In genomic region chr5:93572773-93573626, GRCh38 we compare ENCODE assay signal across 10 cellular contexts. TPM values are rescaled to one million over a fixed set of nuclear protein-coding genes. Genes with fewer than 3 reads are reported as not detected.
A peak's percentile ranks its signal among the peaks of the same experiment; 100 is the strongest.
DNase-seq lines count a peak whose midpoint lies in the region; ATAC-seq and TF ChIP-seq lines count a peak whose summit lies in the region.
"Had no signal": no experiment of that assay in that cellular context is flagged by ENCODE, and none has a peak within 500 bp of the region (broad histone marks: within the 10 kb centered on the region; RNA-seq: fewer than 3 reads in every experiment).

No MANE protein-coding gene starts in this region.

- H3K4ac ChIP-seq in IMR-90 (ENCODE audit: low read depth, low read length) (peak overlapping the region; percentile 56), mesenchymal stem cell (ENCODE audit: low read depth in 1 of 2, low read length in 2 of 2) (peak overlapping the region; percentile 5 to 73)

- no peak overlapping the region for H3K56ac ChIP-seq in IMR-90 (ENCODE audit: extremely low read depth, insufficient read depth, low read length)

- H3K27me3 ChIP-seq in AG04450 (ENCODE audit: control insufficient read depth, insufficient read depth, low read length) (no peaks in the 10 kb centered on the region), IMR-90 (ENCODE audit: control insufficient read depth, insufficient read depth, low read length) (no peaks in the 10 kb centered on the region), ectodermal cell (ENCODE audit: control insufficient read depth, insufficient read depth, low read length, poor library complexity, severe bottlenecking) (peaks cover 100% of the 10 kb centered on the region), mesenchymal stem cell (ENCODE audit: control insufficient read depth in 1 of 2, insufficient read depth in 1 of 2, low read length in 2 of 2) (peaks cover 8 to 43% of the 10 kb centered on the region in 2 experiments)

- H3K27ac ChIP-seq in AG04450 (ENCODE audit: low read depth, low read length) = peak overlapping the region; percentile 21
- peak overlapping the region; percentile 22; the same call in 1 of the 2 replicates for H3K27ac ChIP-seq in IMR-90 (ENCODE audit: insufficient read depth, low read length)
- H3K27ac ChIP-seq in ectodermal cell (ENCODE audit: insufficient read depth, low read depth, low read length, poor library complexity, severe bottlenecking) = peak overlapping the region; percentile 31
- H3K27ac ChIP-seq in mesenchymal stem cell (ENCODE audit: low read length, poor library complexity, severe bottlenecking) = no peak overlapping the region
- H3K27ac ChIP-seq: SK-N-MC had no signal

- peak overlapping the region; percentile 61 to 79 for H2BK12ac ChIP-seq in mesenchymal stem cell (ENCODE audit: low read length in 2 of 2)

- DNase-seq in AG04450 (ENCODE audit: low read depth, low spot score) = no peak
- no peak for DNase-seq in IMR-90
- DNase-seq in mesenchymal stem cell = peak; percentile 75
- DNase-seq in NCI-H526 treated with DMSO at 0.1 percent for 48 hours (lab: John Stamatoyannopoulos, UW) = no peak
- DNase-seq in stimulated activated CD8-positive, alpha-beta memory T cell treated with anti-CD3 and anti-CD28 coated beads, Interleukin-4, amount 100 ng/mL, for 48 hours = no peak
- DNase-seq: NCI-H1436 treated with DMSO at 0.1 percent for 48 hours had no signal

- H2BK5ac ChIP-seq in IMR-90 (ENCODE audit: low read depth, low read length, poor library complexity, severe bottlenecking) = no peak overlapping the region
- H2BK5ac ChIP-seq in mesenchymal stem cell (ENCODE audit: low read depth, low read length, poor library complexity, severe bottlenecking) = no peak overlapping the region

- no peaks in the 10 kb centered on the region for H4K20me1 ChIP-seq in IMR-90 (ENCODE audit: insufficient read depth, low read length)

- H3K23ac ChIP-seq in IMR-90 (ENCODE audit: low read depth, low read length) (peak overlapping the region; percentile 4; the same call in 1 of the 2 replicates), mesenchymal stem cell (ENCODE audit: low read length in 2 of 2) (peak overlapping the region in 1 of 2 experiments; percentile 16)

- dilution Hi-C loops in IMR-90 (cut with HindIII; ENCODE audit: low sequenced_read_pairs, unreplicated experiment) = no loop called here

- H3K9ac ChIP-seq in IMR-90 (ENCODE audit: low read depth, low read length) = peak overlapping the region; percentile 25
- no peak overlapping the region for H3K9ac ChIP-seq in mesenchymal stem cell (ENCODE audit: low read length)

- no peaks in the 10 kb centered on the region for H3K9me1 ChIP-seq in IMR-90 (ENCODE audit: insufficient read depth, low read length)

- H3K14ac ChIP-seq in IMR-90 (replicated peaks; ENCODE audit: low read depth, low read length) = no peak overlapping the region; the same call in 1 of the 2 replicates
- H3K14ac ChIP-seq in mesenchymal stem cell (ENCODE audit: low read length in 2 of 2) = peak overlapping the region in 1 of 2 experiments; percentile 12

- no peak overlapping the region; the same call in 1 of the 2 replicates for H3K18ac ChIP-seq in IMR-90 (ENCODE audit: low read depth, low read length)
- H3K18ac ChIP-seq in mesenchymal stem cell (ENCODE audit: low read depth in 1 of 2, low read length in 2 of 2) = peak overlapping the region; percentile 52 to 87

- intact Hi-C loops in IMR-90 (cut with micrococcal nuclease) = no loop called here

- in situ Hi-C loops in IMR-90 (cut with MboI; ENCODE audit: low sequenced_read_pairs) = loop anchor here (10.0 kb wide), 3 partner anchors 488 to 1028 kb away; no protein-coding TSS in a partner anchor

- H2AK5ac ChIP-seq in IMR-90 (ENCODE audit: low read depth, low read length) (peak overlapping the region; percentile 38), mesenchymal stem cell (ENCODE audit: low read length, severe bottlenecking) (no peak overlapping the region)

- TF ChIP-seq POLR2A in IMR-90 (IDR thresholded peaks at IDR 0.05; ENCODE audit: low read depth, low read length) = no peak

- H2AFZ ChIP-seq in IMR-90 (replicated peaks; ENCODE audit: low read length, poor library complexity) (peak overlapping the region; percentile 11), mesenchymal stem cell (ENCODE audit: low read depth, low read length) (peak overlapping the region; percentile 30)

- H2BK20ac ChIP-seq in IMR-90 (ENCODE audit: low read depth, low read length) = no peak overlapping the region

- H2BK15ac ChIP-seq in IMR-90 (ENCODE audit: low read depth, low read length) (no peak overlapping the region), mesenchymal stem cell (ENCODE audit: low read depth, poor library complexity, severe bottlenecking) (no peak overlapping the region)

- H3K9me3 ChIP-seq in AG04450 (ENCODE audit: control insufficient read depth, insufficient read depth, low read length) = peaks cover 33% of the 10 kb centered on the region
- H3K9me3 ChIP-seq in IMR-90 (ENCODE audit: control insufficient read depth, insufficient read depth, low read length) = no peaks in the 10 kb centered on the region
- H3K9me3 ChIP-seq in ectodermal cell (ENCODE audit: control insufficient read depth, low read length) = no peaks in the 10 kb centered on the region
- H3K9me3 ChIP-seq in mesenchymal stem cell (ENCODE audit: control insufficient read depth, low read length) = no peaks in the 10 kb centered on the region

- H4K5ac ChIP-seq in IMR-90 (ENCODE audit: low read depth, low read length) = peak overlapping the region; percentile 45; the same call in 1 of the 2 replicates

- peaks cover 18% of the 10 kb centered on the region for H3K4me1 ChIP-seq in IMR-90 (ENCODE audit: control insufficient read depth, insufficient read depth, low read length)
- H3K4me1 ChIP-seq in ectodermal cell (ENCODE audit: control insufficient read depth, insufficient read depth, low read length) = peaks cover 63% of the 10 kb centered on the region
- H3K4me1 ChIP-seq in mesenchymal stem cell (ENCODE audit: control insufficient read depth, insufficient read depth, low read depth, low read length) = peaks cover 21% of the 10 kb centered on the region

- no peak for TF ChIP-seq CTCF in AG04450 (IDR thresholded peaks at IDR 0.05; ENCODE audit: low read depth, low read length)
- no peak for TF ChIP-seq CTCF in IMR-90 (conservative IDR thresholded peaks at IDR 0.05; ENCODE audit: low read depth, low read length)

- H4K8ac ChIP-seq in IMR-90 (ENCODE audit: low read depth in 2 of 2, low read length in 2 of 2) (peak overlapping the region; percentile 31 to 68; a peak in 1 of 4 replicates), mesenchymal stem cell (ENCODE audit: low read length) (peak overlapping the region; percentile 93)

- H2BK120ac ChIP-seq in IMR-90 (ENCODE audit: low read depth, low read length) (peak overlapping the region; percentile 5; the same call in 1 of the 2 replicates), mesenchymal stem cell (ENCODE audit: low read depth, low read length) (peak overlapping the region; percentile 71)

- CTCF ChIA-PET in AG04450 (lab: Charles Lee) (no interaction called here), IMR-90 (lab: Yijun Ruan, JAX) (interaction anchor here (0.5 kb wide), 1 partner anchor 897 kb away, joined by 3 read pairs; no protein-coding TSS in a partner anchor)

- ATAC-seq in IMR-90 (ENCODE audit: low read depth) (no peak), HG03108 (IDR thresholded peaks at IDR 0.05; ENCODE audit: unreplicated experiment) (no peak), HG03457 (IDR thresholded peaks at IDR 0.05; ENCODE audit: unreplicated experiment) (no peak)

- no peak overlapping the region for H4K91ac ChIP-seq in IMR-90 (ENCODE audit: insufficient read depth, low read depth, low read length)
- peak overlapping the region; percentile 70 for H4K91ac ChIP-seq in mesenchymal stem cell (ENCODE audit: low read length)

- 31% methylated on average over 8 of the region's 50 CpGs; no CpG with 5 or more reads in 1 of the 2 experiments for whole genome bisulfite sequencing in IMR-90 (ENCODE audit: extremely low coverage in 2 of 2, insufficient read length in 1 of 2), 2 experiments
- WGBS in ectodermal cell, 2 experiments = 0 to 1% methylated on average over 48 to 50 of the region's 50 CpGs
- 7% methylated on average over 41 of the region's 50 CpGs for WGBS in mesenchymal stem cell

- POLR2A ChIA-PET in AG04450 (lab: Yijun Ruan, JAX) (no interaction called here), IMR-90 (lab: Charles Lee; ENCODE audit: unreplicated experiment) (no interaction called here)

- no TSS peak for BruUV-seq in IMR-90 (replicated peaks; lab: Mats Ljungman, UMichigan)

- H3K4me3 ChIP-seq in AG04450 (ENCODE audit: low read depth, low read length) = no peak overlapping the region
- peak overlapping the region; percentile 3 for H3K4me3 ChIP-seq in IMR-90 (ENCODE audit: insufficient read depth, low read depth, low read length)
- H3K4me3 ChIP-seq in ectodermal cell (ENCODE audit: insufficient read depth, low read depth, low read length) = peak overlapping the region; percentile 32
- H3K4me3 ChIP-seq in mesenchymal stem cell (ENCODE audit: insufficient read depth in 1 of 2, low read depth in 1 of 2, low read length in 2 of 2) = peak overlapping the region; percentile 48 to 63
- H3K4me3 ChIP-seq: SK-N-MC had no signal

- H3K79me1 ChIP-seq in IMR-90 (ENCODE audit: low read depth in 1 of 2, low read length in 2 of 2) (peaks cover 29 to 64% of the 10 kb centered on the region in 2 experiments), mesenchymal stem cell (replicated peaks; ENCODE audit: low read length, poor library complexity, severe bottlenecking) (peaks cover 10% of the 10 kb centered on the region)

- TF ChIP-seq RAD21 in IMR-90 (IDR thresholded peaks at IDR 0.05; ENCODE audit: low read length) = no peak

- H3K4me2 ChIP-seq in IMR-90 (ENCODE audit: low read depth, low read length) (peak overlapping the region; percentile 60), mesenchymal stem cell (ENCODE audit: low read length, poor library complexity, severe bottlenecking) (peak overlapping the region; percentile 77)

- H3K36me3 ChIP-seq in IMR-90 (ENCODE audit: control insufficient read depth, insufficient read depth, low read length) (peaks cover 26% of the 10 kb centered on the region), ectodermal cell (ENCODE audit: control insufficient read depth, insufficient read depth, low read length) (no peaks in the 10 kb centered on the region), mesenchymal stem cell (ENCODE audit: control insufficient read depth in 1 of 2, insufficient read depth in 2 of 2, low read depth in 1 of 2, low read length in 2 of 2) (no peaks in the 10 kb centered on the region)

- no peak overlapping the region for H2AK9ac ChIP-seq in IMR-90 (replicated peaks; ENCODE audit: low read depth, low read length, poor library complexity)

RNA-seq across cellular contexts. Expression of gene NR2F1-AS1, which starts 8.0 kb away (rescaled TPM):
- 25.5 and 29.9 TPM in 2 replicates for polyA plus RNA-seq in AG04450 (2011; rRNA removed)
- polyA minus RNA-seq in AG04450 (2011; rRNA and poly(A)+ RNA removed) = 17.1 and 19.4 TPM in 2 replicates
- 12.5 and 17.8 TPM in 2 replicates for total RNA-seq in IMR-90 (2012; rRNA removed)
- 12.1 and 12.8 TPM in 2 replicates for polyA plus RNA-seq in IMR-90 (2012; rRNA removed)
- 3.6 and 4.5 TPM in 2 replicates for polyA plus RNA-seq in IMR-90 (2012; cell fraction: cytosol; rRNA removed)
- 7.6 and 30.6 TPM in 2 replicates for polyA plus RNA-seq in IMR-90 (2012; cell fraction: nucleus; rRNA removed; ENCODE audit: low replicate concordance)
- 17.0 TPM for polyA plus RNA-seq in ectodermal cell (2013, experiment 1 of 4)
- 18.7 TPM for polyA plus RNA-seq in ectodermal cell (2013, experiment 2 of 4)
- 13.3 TPM for polyA plus RNA-seq in ectodermal cell (2013, experiment 3 of 4)
- polyA plus RNA-seq in ectodermal cell (2013, experiment 4 of 4) = 19.5 TPM
- 49.8 TPM for polyA plus RNA-seq in mesenchymal stem cell (2013, experiment 1 of 2)
- polyA plus RNA-seq in mesenchymal stem cell (2013, experiment 2 of 2) = 50.1 TPM

RNA-seq across cellular contexts. Expression of gene NR2F1, which starts 10.0 kb away (rescaled TPM):
- 47.9 and 65.5 TPM in 2 replicates for polyA plus RNA-seq in AG04450 (2011; rRNA removed)
- polyA minus RNA-seq in AG04450 (2011; rRNA and poly(A)+ RNA removed) = 63.1 and 83.0 TPM in 2 replicates
- total RNA-seq in IMR-90 (2012; rRNA removed) = 18.1 and 19.0 TPM in 2 replicates
- polyA plus RNA-seq in IMR-90 (2012; rRNA removed) = 160 and 175 TPM in 2 replicates
- 80.6 and 211 TPM in 2 replicates for polyA plus RNA-seq in IMR-90 (2012; cell fraction: cytosol; rRNA removed)
- 153 and 546 TPM in 2 replicates for polyA plus RNA-seq in IMR-90 (2012; cell fraction: nucleus; rRNA removed; ENCODE audit: low replicate concordance)
- 140 TPM for polyA plus RNA-seq in ectodermal cell (2013, experiment 1 of 4)
- 135 TPM for polyA plus RNA-seq in ectodermal cell (2013, experiment 2 of 4)
- polyA plus RNA-seq in ectodermal cell (2013, experiment 3 of 4) = 150 TPM
- 188 TPM for polyA plus RNA-seq in ectodermal cell (2013, experiment 4 of 4)
- 206 TPM for polyA plus RNA-seq in mesenchymal stem cell (2013, experiment 1 of 2)
- polyA plus RNA-seq in mesenchymal stem cell (2013, experiment 2 of 2) = 191 TPM
